Comparison of ENCODE assay signal across 13 cellular contexts in the genomic region with DNA sequence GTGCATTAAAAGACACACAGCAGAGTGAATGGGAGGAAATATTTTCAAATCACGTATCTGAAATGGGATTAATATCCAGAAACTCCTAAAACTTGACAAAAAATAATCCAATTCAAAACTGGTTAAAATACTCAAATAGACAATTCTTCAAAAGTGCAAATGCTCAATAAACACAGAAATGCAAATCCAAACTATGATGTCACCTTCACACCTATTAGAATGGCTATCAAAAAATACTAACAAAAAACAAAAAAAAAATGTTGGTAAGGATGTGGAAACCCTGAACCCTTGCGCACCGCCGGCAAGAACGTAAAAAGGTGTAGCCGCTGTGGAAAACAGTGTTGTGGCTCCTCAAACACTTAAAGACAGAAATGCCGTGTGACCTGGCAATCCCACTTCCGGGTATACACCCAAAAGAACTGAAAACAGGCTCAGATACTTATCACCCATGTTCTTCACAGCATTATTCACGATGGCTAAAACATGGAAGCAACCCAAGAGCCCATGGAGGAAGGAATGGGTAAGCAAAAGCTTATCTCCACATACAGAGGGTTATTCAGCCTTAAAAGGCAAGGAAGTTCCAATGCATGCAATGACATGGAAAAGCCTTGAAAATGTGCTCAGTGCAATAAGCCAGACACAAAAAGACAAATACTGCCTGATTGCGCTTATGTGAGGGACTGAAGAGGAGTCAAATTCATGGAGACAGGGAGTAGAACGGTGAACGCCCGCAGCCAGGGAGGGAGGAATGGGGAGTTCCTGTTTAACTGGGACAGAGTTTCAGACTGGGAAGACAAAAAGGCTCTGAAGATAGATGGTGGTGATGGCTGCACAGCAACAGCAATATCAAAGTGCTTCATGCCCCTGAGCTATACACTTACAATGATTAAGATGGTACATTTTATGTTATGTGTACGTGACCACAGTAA. TPM values are rescaled to one million over a fixed set of nuclear protein-coding genes. Genes with fewer than 3 reads are reported as not detected.
A peak's percentile ranks its signal among the peaks of the same experiment; 100 is the strongest.
DNase-seq lines count a peak whose midpoint lies in the region; ATAC-seq and TF ChIP-seq lines count a peak whose summit lies in the region.
"Had no signal": no experiment of that assay in that cellular context is flagged by ENCODE, and none has a peak within 500 bp of the region (broad histone marks: within the 10 kb centered on the region; RNA-seq: fewer than 3 reads in every experiment).

No MANE protein-coding gene starts in this region.

- no peaks in the 10 kb centered on the region for H3K9me3 ChIP-seq in upper lobe of left lung
- no peaks in the 10 kb centered on the region for H3K9me3 ChIP-seq in adrenal gland (replicated peaks in 1 of 3)
- H3K9me3 ChIP-seq in HAP-1 = no peaks in the 10 kb centered on the region

- no peaks in the 10 kb centered on the region for H3K27me3 ChIP-seq in upper lobe of left lung
- no peaks in the 10 kb centered on the region for H3K27me3 ChIP-seq in adrenal gland
- H3K27me3 ChIP-seq in HAP-1 (ENCODE audit: low read depth) = no peaks in the 10 kb centered on the region

- H3K27me3 Mint-ChIP-seq in activated T-cell treated with anti-CD3 and anti-CD28 coated beads, Interleukin-2, amount 50 U/mL, for 72 hours (ENCODE audit: low read depth) = no peaks in the 10 kb centered on the region
- H3K27me3 Mint-ChIP-seq: stimulated activated memory B cell treated with anti-CD40 and anti-IgM and Interleukin-4, amounts not matched to agents 10 μg/mL and 1 μg/mL and 100 μg/mL, for 72 hours had no signal

- peak; percentile 72 to 80 for ATAC-seq in activated T-cell treated with anti-CD3 and anti-CD28 coated beads, Interleukin-2, amount 50 U/mL, for 72 hours (replicated peaks in 1 of 2)
- ATAC-seq in upper lobe of left lung (ENCODE audit: low FRiP score in 2 of 2) (no peak), GM19351 (IDR thresholded peaks at IDR 0.05; ENCODE audit: unreplicated experiment) (no peak)
- ATAC-seq: stimulated activated memory B cell treated with anti-CD40 and anti-IgM and Interleukin-4, amounts not matched to agents 10 μg/mL and 1 μg/mL and 100 μg/mL, for 72 hours had no signal

- in situ Hi-C loops in HAP-1 (cut with MboI; ENCODE audit: low sequenced_read_pairs) = no loop called here

- TF ChIP-seq CTCF in fibroblast of the aortic adventitia (IDR thresholded peaks at IDR 0.05; ENCODE audit: insufficient read depth, low read length) (no peak), upper lobe of left lung (IDR thresholded peaks at IDR 0.05) (no peak), adrenal gland (IDR thresholded peaks at IDR 0.05) (no peak)

- H3K4me1 ChIP-seq in upper lobe of left lung = peaks cover 39 to 72% (median 51%) of the 10 kb centered on the region in 4 donors
- H3K4me1 ChIP-seq in adrenal gland (replicated peaks in 1 of 2) = peaks cover 6 to 30% of the 10 kb centered on the region in 2 donors
- H3K4me1 ChIP-seq in HAP-1 = no peaks in the 10 kb centered on the region; the same call in 1 of the 2 replicates

- no peak overlapping the region for H3K4me3 ChIP-seq in fibroblast of the aortic adventitia (ENCODE audit: low read depth, low read length)
- H3K4me3 ChIP-seq in upper lobe of left lung = no peak overlapping the region
- no peak overlapping the region for H3K4me3 ChIP-seq in adrenal gland
- no peak overlapping the region for H3K4me3 ChIP-seq in HAP-1

- H3K27ac ChIP-seq in upper lobe of left lung (peak overlapping the region in 3 of 4 donors; percentile 10 to 64 (median 50)), adrenal gland (no peak overlapping the region)

- TF ChIP-seq POLR2A in upper lobe of left lung (IDR thresholded peaks at IDR 0.05) (no peak), adrenal gland (IDR thresholded peaks at IDR 0.05) (no peak)

- TF ChIP-seq EP300 in upper lobe of left lung (IDR thresholded peaks at IDR 0.05) = peak in 2 of 4 donors; percentile 24

- no peaks in the 10 kb centered on the region for H3K9me3 Mint-ChIP-seq in activated T-cell treated with anti-CD3 and anti-CD28 coated beads, Interleukin-2, amount 50 U/mL, for 72 hours
- H3K9me3 Mint-ChIP-seq: stimulated activated memory B cell treated with anti-CD40 and anti-IgM and Interleukin-4, amounts not matched to agents 10 μg/mL and 1 μg/mL and 100 μg/mL, for 72 hours had no signal

- H3K27ac Mint-ChIP-seq in activated T-cell treated with anti-CD3 and anti-CD28 coated beads, Interleukin-2, amount 50 U/mL, for 72 hours = peak overlapping the region; percentile 68
- H3K27ac Mint-ChIP-seq: stimulated activated memory B cell treated with anti-CD40 and anti-IgM and Interleukin-4, amounts not matched to agents 10 μg/mL and 1 μg/mL and 100 μg/mL, for 72 hours had no signal

- H3K4me1 Mint-ChIP-seq in activated T-cell treated with anti-CD3 and anti-CD28 coated beads, Interleukin-2, amount 50 U/mL, for 72 hours (ENCODE audit: low read depth) = peaks cover 69% of the 10 kb centered on the region

- DNase-seq in stimulated activated CD4-positive, alpha-beta T cell treated with anti-CD3 and anti-CD28 coated beads, Interleukin-15, amount 100 ng/mL, for 24 hours = peak; percentile 45
- no peak for DNase-seq in stimulated activated CD4-positive, alpha-beta T cell treated with anti-CD3 and anti-CD28 coated beads, Interleukin-12 subunit alpha, Interleukin-12 subunit beta, amount 100 ng/mL, for 4 hours
- DNase-seq in activated T-cell treated with anti-CD3 and anti-CD28 coated beads, Interleukin-2, amount 50 U/mL, for 72 hours = peak in 1 of 2 donors; percentile 31
- peak; percentile 40 for DNase-seq in fibroblast of the aortic adventitia (ENCODE audit: low read depth)
- DNase-seq in upper lobe of left lung = peak in 1 of 2 donors; percentile 42
- no peak for DNase-seq in adrenal gland
- DNase-seq in HAP-1 (ENCODE audit: low spot score in 2 of 2) = no peak
- DNase-seq: MV-4-11, NCI-H526, SHP77 treated with DMSO at 0.1 percent for 48 hours had no signal

- WGBS in upper lobe of left lung, 2 donors = 42 to 61% methylated on average over 14 of the region's 14 CpGs
- 74 to 83% (median 79%) methylated on average over 14 of the region's 14 CpGs for WGBS in adrenal gland, 4 donors

- peak overlapping the region; percentile 63 to 66 for H3K4me3 Mint-ChIP-seq in activated T-cell treated with anti-CD3 and anti-CD28 coated beads, Interleukin-2, amount 50 U/mL, for 72 hours
- H3K4me3 Mint-ChIP-seq: neural crest cell; stimulated activated memory B cell treated with anti-CD40 and anti-IgM and Interleukin-4, amounts not matched to agents 10 μg/mL and 1 μg/mL and 100 μg/mL, for 72 hours had no signal

- intact Hi-C loops in adrenal gland (cut with DNase I) = no loop called here

- peaks cover 14 to 22% of the 10 kb centered on the region in 2 donors for H3K36me3 Mint-ChIP-seq in activated T-cell treated with anti-CD3 and anti-CD28 coated beads, Interleukin-2, amount 50 U/mL, for 72 hours (ENCODE audit: insufficient read depth in 2 of 2)

- H3K36me3 ChIP-seq in upper lobe of left lung (peaks cover 0 to 23% (median 9%) of the 10 kb centered on the region in 4 donors), adrenal gland (replicated peaks in 1 of 2) (peaks cover 0 to 13% of the 10 kb centered on the region in 2 donors), HAP-1 (replicated peaks) (peaks cover 28% of the 10 kb centered on the region)

RNA-seq across cellular contexts. Expression of gene BRD1, which starts 19.6 kb away (rescaled TPM):
- 10 to 100 TPM; 42.3 to 43.4 TPM for total RNA-seq in activated T-cell treated with anti-CD3 and anti-CD28 coated beads, Interleukin-2, amount 50 U/mL, for 72 hours
- 14.6 and 58.5 TPM in 2 replicates for total RNA-seq in fibroblast of the aortic adventitia (ENCODE audit: low replicate concordance)
- 100 to 1,000 TPM in 1 of 6 donors, 10 to 100 TPM in 5; 38.9 to 141 (median 43.0) TPM for total RNA-seq in upper lobe of left lung
- total RNA-seq in adrenal gland = 10 to 100 TPM; 17.8 to 62.4 (median 28.6) TPM
- 10 to 100 TPM in 2 of 3 donors, 1 to 10 TPM in 1; 9.4 to 29.8 (median 26.9) TPM for polyA plus RNA-seq in adrenal gland

RNA-seq across cellular contexts. Expression of gene ZBED4, which starts 45.6 kb away (rescaled TPM):
- 10 to 100 TPM; 22.3 to 23.6 TPM for total RNA-seq in activated T-cell treated with anti-CD3 and anti-CD28 coated beads, Interleukin-2, amount 50 U/mL, for 72 hours
- total RNA-seq in fibroblast of the aortic adventitia (ENCODE audit: low replicate concordance) (5.3 and 8.3 TPM in 2 replicates), upper lobe of left lung (10 to 100 TPM; 10.8 to 19.9 (median 15.5) TPM), adrenal gland (1 to 10 TPM; 4.1 to 8.6 (median 6.8) TPM)
- 1 to 10 TPM; 2.1 to 5.1 (median 3.0) TPM for polyA plus RNA-seq in adrenal gland

Comparison
In these comparisons a context has a peak if more than half of its experiments do, and no peak if none do; other contexts are left out.
1. DNase-seq: peak in stimulated activated CD4-positive, alpha-beta T cell treated with anti-CD3 and anti-CD28 coated beads, Interleukin-15, amount 100 ng/mL, for 24 hours (single experiment) and fibroblast of the aortic adventitia (single experiment); none in stimulated activated CD4-positive, alpha-beta T cell treated with anti-CD3 and anti-CD28 coated beads, Interleukin-12 subunit alpha, Interleukin-12 subunit beta, amount 100 ng/mL, for 4 hours (single experiment), adrenal gland (0 of 7) and HAP-1 (0 of 2).
2. ATAC-seq: peak in activated T-cell treated with anti-CD3 and anti-CD28 coated beads, Interleukin-2, amount 50 U/mL, for 72 hours (2 of 2); none in upper lobe of left lung (0 of 2) and GM19351 (single experiment).
3. H3K27ac ChIP-seq: peak in upper lobe of left lung (3 of 4); none in adrenal gland (0 of 5).